18 cellular contexts compared by ENCODE assay signal in the genomic region with DNA sequence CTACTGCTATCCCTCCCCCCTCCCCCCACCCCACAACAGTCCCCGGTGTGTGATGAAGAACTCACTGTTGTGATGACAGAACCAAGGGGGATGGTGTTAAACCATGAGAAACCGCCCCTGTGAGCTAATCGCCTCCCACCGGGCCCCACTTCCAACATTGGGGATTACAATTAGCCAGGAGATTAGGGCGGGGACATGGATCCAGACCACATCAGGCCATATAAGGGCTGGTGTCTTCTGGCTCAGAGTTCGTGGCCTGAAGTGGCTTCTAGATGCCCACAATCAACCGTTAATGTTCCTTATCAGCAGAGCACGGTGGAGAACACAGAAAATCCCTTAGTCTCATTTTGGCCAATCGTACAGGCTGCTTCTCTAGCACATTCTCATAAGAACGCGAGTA. TPM values are rescaled to one million over a fixed set of nuclear protein-coding genes. Genes with fewer than 3 reads are reported as not detected.
A peak's percentile ranks its signal among the peaks of the same experiment; 100 is the strongest.
DNase-seq lines count a peak whose midpoint lies in the region; ATAC-seq and TF ChIP-seq lines count a peak whose summit lies in the region.
"Had no signal": no experiment of that assay in that cellular context is flagged by ENCODE, and none has a peak within 500 bp of the region (broad histone marks: within the 10 kb centered on the region; RNA-seq: fewer than 3 reads in every experiment).

No MANE protein-coding gene starts in this region.

- H3K79me2 ChIP-seq in H9 (ENCODE audit: insufficient read depth, low read length) = no peaks in the 10 kb centered on the region

- no CpG with 5 or more reads among the region's 11 CpGs for WGBS in H9 (ENCODE audit: extremely low coverage, insufficient read length, low lambda C conversion rate)
- WGBS in endodermal cell (ENCODE audit: insufficient coverage in 1 of 2, insufficient read length in 1 of 2), 2 experiments = 85 to 91% methylated on average over 6 to 11 of the region's 11 CpGs

- no peak overlapping the region for H2BK12ac ChIP-seq in H9 (ENCODE audit: insufficient read length, low read depth, low read length)

- no peak overlapping the region for H3K14ac ChIP-seq in H9 (ENCODE audit: insufficient read depth, low read length)

- no peak overlapping the region for H3K9ac ChIP-seq in H9 (ENCODE audit: extremely low read depth, insufficient read length, low read length)
- no peak overlapping the region for H3K9ac ChIP-seq in endodermal cell (ENCODE audit: extremely low read depth, low read length, poor library complexity, severe bottlenecking)

- no peaks in the 10 kb centered on the region for H3K23me2 ChIP-seq in H9 (ENCODE audit: insufficient read length, low read depth, low read length, poor library complexity, severe bottlenecking)

- peak overlapping the region; percentile 5 for H2BK120ac ChIP-seq in H9 (ENCODE audit: low read depth, low read length, poor library complexity, severe bottlenecking)

- no peak overlapping the region for H2AFZ ChIP-seq in H9 (ENCODE audit: low read length)

- H3K27ac ChIP-seq in H9 (ENCODE audit: insufficient read length, low read depth, low read length) = no peak overlapping the region
- no peak overlapping the region for H3K27ac ChIP-seq in WERI-Rb-1
- no peak overlapping the region for H3K27ac ChIP-seq in endodermal cell (ENCODE audit: low read depth, low read length)
- H3K27ac ChIP-seq: A549, HL-60 had no signal

- TF ChIP-seq CTCF in H9 (conservative IDR thresholded peaks at IDR 0.05) (no peak), WERI-Rb-1 (IDR thresholded peaks at IDR 0.05; ENCODE audit: low read depth, low read length) (no peak), endodermal cell (conservative IDR thresholded peaks at IDR 0.05) (no peak)

- DNase-seq in H9 (no peak), NCI-H524 treated with DMSO at 0.1 percent for 48 hours (lab: John Stamatoyannopoulos, UW) (peak; percentile 38), WERI-Rb-1 (peak; percentile 64), endodermal cell (peak; percentile 54), GM19238 (ENCODE audit: insufficient read length, low spot score) (no peak), NOMO-1 treated with dmso at 0.1 percent for 144 hours (lab: John Stamatoyannopoulos, UW; ENCODE audit: unreplicated experiment) (no peak)
- DNase-seq: CD8-positive, alpha-beta T cell; DMS79; GOT3; HCEC 1CT; HFFc6 had no signal

- peaks cover 2% of the 10 kb centered on the region; the same call in 1 of the 2 replicates for H3K4me1 ChIP-seq in H9 (ENCODE audit: insufficient read depth, low read length)
- H3K4me1 ChIP-seq in endodermal cell (ENCODE audit: control insufficient read depth, insufficient read depth, low read length) = no peaks in the 10 kb centered on the region
- H3K4me1 ChIP-seq: A549 had no signal

- no peak overlapping the region for H2BK15ac ChIP-seq in H9 (ENCODE audit: low read depth, low read length)

- H3K4me3 Mint-ChIP-seq in H9 (no peak overlapping the region), endodermal cell (no peak overlapping the region)
- H3K4me3 Mint-ChIP-seq: CD14-positive monocyte; CD8-positive, alpha-beta T cell; HFFc6 had no signal

- no peak overlapping the region for H3K4ac ChIP-seq in H9 (ENCODE audit: low read depth, low read length)

- H3K4me3 ChIP-seq in WERI-Rb-1 (ENCODE audit: low read depth, low read length) (no peak overlapping the region), endodermal cell (ENCODE audit: low read length) (no peak overlapping the region)
- H3K4me3 ChIP-seq: A549 had no signal

- no peak overlapping the region for H2BK5ac ChIP-seq in H9 (ENCODE audit: insufficient read length, low read length)

- no peak overlapping the region for H4K91ac ChIP-seq in H9 (ENCODE audit: insufficient read length, low read depth, low read length)

- peaks cover 11 to 13% of the 10 kb centered on the region in 2 experiments for H3K4me1 Mint-ChIP-seq in H9
- H3K4me1 Mint-ChIP-seq in endodermal cell = peaks cover 7% of the 10 kb centered on the region
- H3K4me1 Mint-ChIP-seq: CD14-positive monocyte had no signal

- no peak overlapping the region for H3K18ac ChIP-seq in H9 (ENCODE audit: insufficient read length, low read depth, low read length)

- H3K23ac ChIP-seq in H9 (ENCODE audit: insufficient read length, low read depth, low read length) = no peak overlapping the region

- no peak overlapping the region for H3K4me2 ChIP-seq in H9 (ENCODE audit: insufficient read depth, insufficient read length, low read length)
- H3K4me2 ChIP-seq: A549 had no signal

- no peaks in the 10 kb centered on the region for H3K36me3 ChIP-seq in WERI-Rb-1
- H3K36me3 ChIP-seq in endodermal cell (ENCODE audit: control insufficient read depth, insufficient read depth, low read length) = no peaks in the 10 kb centered on the region

- H3K27me3 Mint-ChIP-seq in H9 (ENCODE audit: low read depth) = no peaks in the 10 kb centered on the region
- no peaks in the 10 kb centered on the region for H3K27me3 Mint-ChIP-seq in endodermal cell (ENCODE audit: insufficient read depth)

- H2BK20ac ChIP-seq in H9 (ENCODE audit: low read depth, low read length, poor library complexity, severe bottlenecking) = no peak overlapping the region

- H3K36me3 Mint-ChIP-seq in H9 (ENCODE audit: insufficient read depth in 1 of 3, low read depth in 3 of 3) = no peaks in the 10 kb centered on the region; a peak in 1 of 7 replicates
- no peaks in the 10 kb centered on the region for H3K36me3 Mint-ChIP-seq in endodermal cell (ENCODE audit: low read depth)
- H3K36me3 Mint-ChIP-seq: CD14-positive monocyte; CD8-positive, alpha-beta T cell had no signal

- H4K20me1 ChIP-seq in H9 (ENCODE audit: control insufficient read depth, insufficient read depth, insufficient read length) = no peaks in the 10 kb centered on the region

- no peak overlapping the region for H2AK5ac ChIP-seq in H9 (ENCODE audit: insufficient read length, low read length)

- H3K56ac ChIP-seq in H9 (ENCODE audit: insufficient read length, low read depth, low read length) = no peak overlapping the region

- H3K79me1 ChIP-seq in H9 (ENCODE audit: insufficient read depth, low read depth, low read length, poor library complexity, severe bottlenecking) = no peaks in the 10 kb centered on the region

- peak overlapping the region in 1 of 3 experiments; percentile 30; a peak in 1 of 7 replicates for H3K27ac Mint-ChIP-seq in H9
- no peak overlapping the region for H3K27ac Mint-ChIP-seq in endodermal cell
- H3K27ac Mint-ChIP-seq: CD14-positive monocyte; CD8-positive, alpha-beta T cell; HFFc6 had no signal

- H3K27me3 ChIP-seq in H9 (ENCODE audit: insufficient read depth, low read length) = no peaks in the 10 kb centered on the region
- no peaks in the 10 kb centered on the region for H3K27me3 ChIP-seq in WERI-Rb-1 (ENCODE audit: insufficient read depth, low read depth, severe bottlenecking)
- no peaks in the 10 kb centered on the region for H3K27me3 ChIP-seq in endodermal cell (ENCODE audit: control insufficient read depth, insufficient read depth, low read length, poor library complexity, severe bottlenecking)

- H3K9me3 ChIP-seq in H9 (ENCODE audit: control insufficient read depth, low read depth, low read length) (no peaks in the 10 kb centered on the region), WERI-Rb-1 (ENCODE audit: severe bottlenecking) (no peaks in the 10 kb centered on the region), endodermal cell (ENCODE audit: control insufficient read depth, low read length) (no peaks in the 10 kb centered on the region)
- H3K9me3 ChIP-seq: A549 had no signal

- H3K9me3 Mint-ChIP-seq in H9 (peaks cover 0 to 5% of the 10 kb centered on the region in 2 experiments; a peak in 1 of 5 replicates), endodermal cell (peaks cover 2% of the 10 kb centered on the region)
- H3K9me3 Mint-ChIP-seq: CD8-positive, alpha-beta T cell; HFFc6 had no signal

- no peak overlapping the region for H3T11ph ChIP-seq in H9 (ENCODE audit: low read length)

- ATAC-seq in HG03196 (IDR thresholded peaks at IDR 0.05; ENCODE audit: unreplicated experiment) (no peak), GM21423 (IDR thresholded peaks at IDR 0.05; ENCODE audit: unreplicated experiment) (no peak)
- ATAC-seq: A549; CD8-positive, alpha-beta T cell had no signal

- H4K8ac ChIP-seq in H9 (replicated peaks; ENCODE audit: insufficient read length, low read depth, low read length) = no peak overlapping the region

- H4K5ac ChIP-seq in H9 (ENCODE audit: insufficient read length, low read depth, low read length) = no peak overlapping the region

RNA-seq across cellular contexts. Expression of gene MAS1, which starts 11.0 kb away (rescaled TPM):
- total RNA-seq in H9 (2021) (0.02 TPM in 2 replicates), endodermal cell (not detected)
- polyA plus RNA-seq in endodermal cell (2013, experiment 1 of 2) = not detected
- not detected for polyA plus RNA-seq in endodermal cell (2013, experiment 2 of 2)
- total RNA-seq: CD8-positive, alpha-beta T cell; G401; HFFc6 had no signal
- polyA plus RNA-seq: A549, BJ, CD14-positive monocyte had no signal

Comparison
In these comparisons a context has a peak if more than half of its experiments do, and no peak if none do; other contexts are left out.
1. DNase-seq: peak in NCI-H524 treated with DMSO at 0.1 percent for 48 hours (single experiment), WERI-Rb-1 (single experiment) and endodermal cell (single experiment); none in H9 (single experiment), GM19238 (single experiment) and NOMO-1 treated with dmso at 0.1 percent for 144 hours (single experiment).